1 cellular context compared by ENCODE assay signal in genomic region chr6:79038061-79038460, GRCh38.
TF ChIP-seq lines count a peak whose summit lies in the region.

No MANE protein-coding gene starts in this region.

TF ChIP-seq in HepG2, 621 proteins besides CTCF, POLR2A, EP300 and RAD21 (continued from another document):
- no peak for TF ChIP-seq ZNF687 (CRISPR knock-in tag; IDR thresholded peaks at IDR 0.05)
- no peak for TF ChIP-seq ZNF598 (CRISPR knock-in tag; IDR thresholded peaks at IDR 0.05; ENCODE audit: borderline replicate concordance)
